Comparison of ENCODE assay signal across 1 cellular context in the genomic region with DNA sequence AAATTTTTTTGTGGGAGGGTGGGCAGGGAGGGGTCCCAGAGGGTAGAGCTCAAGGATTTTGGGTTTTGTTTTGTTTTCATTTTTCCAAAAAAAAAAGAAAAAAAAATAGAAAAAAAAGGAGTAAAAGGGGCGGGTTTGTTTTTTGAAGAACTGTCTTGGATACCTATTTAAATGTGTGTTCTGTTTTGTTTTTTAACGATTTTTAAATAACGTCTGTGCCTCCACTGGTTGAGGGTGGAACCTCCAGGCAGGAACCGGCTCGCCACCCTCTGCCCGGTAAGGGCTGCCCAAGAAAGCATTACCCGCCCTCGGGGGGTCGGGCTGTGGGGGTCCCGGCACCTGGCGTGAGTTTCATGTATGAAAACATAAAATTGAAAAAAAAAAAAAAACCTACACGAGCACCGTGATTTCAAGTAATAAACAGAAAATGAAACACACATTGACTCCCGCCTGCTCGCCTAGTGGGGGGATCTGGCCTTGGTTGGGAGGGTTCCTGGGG.
TF ChIP-seq lines count a peak whose summit lies in the region.

No MANE protein-coding gene starts in this region.

TF ChIP-seq in HEK293, 187 proteins besides CTCF, POLR2A, EP300 and RAD21 (continued from another document):
- no peak for TF ChIP-seq ZBTB11 (tag by site-specific recombination; conservative IDR thresholded peaks at IDR 0.05; ENCODE audit: low read depth)
- peak; percentile 92 for TF ChIP-seq GLIS1 (tag by site-specific recombination; IDR thresholded peaks at IDR 0.05)
- no peak for TF ChIP-seq KLF10 (tag by site-specific recombination; IDR thresholded peaks at IDR 0.05)
- TF ChIP-seq ZNF426 (tag by site-specific recombination; IDR thresholded peaks at IDR 0.05): no peak
- no peak for TF ChIP-seq ZNF785 (tag by site-specific recombination; IDR thresholded peaks at IDR 0.05)
- TF ChIP-seq, protein P1, sequence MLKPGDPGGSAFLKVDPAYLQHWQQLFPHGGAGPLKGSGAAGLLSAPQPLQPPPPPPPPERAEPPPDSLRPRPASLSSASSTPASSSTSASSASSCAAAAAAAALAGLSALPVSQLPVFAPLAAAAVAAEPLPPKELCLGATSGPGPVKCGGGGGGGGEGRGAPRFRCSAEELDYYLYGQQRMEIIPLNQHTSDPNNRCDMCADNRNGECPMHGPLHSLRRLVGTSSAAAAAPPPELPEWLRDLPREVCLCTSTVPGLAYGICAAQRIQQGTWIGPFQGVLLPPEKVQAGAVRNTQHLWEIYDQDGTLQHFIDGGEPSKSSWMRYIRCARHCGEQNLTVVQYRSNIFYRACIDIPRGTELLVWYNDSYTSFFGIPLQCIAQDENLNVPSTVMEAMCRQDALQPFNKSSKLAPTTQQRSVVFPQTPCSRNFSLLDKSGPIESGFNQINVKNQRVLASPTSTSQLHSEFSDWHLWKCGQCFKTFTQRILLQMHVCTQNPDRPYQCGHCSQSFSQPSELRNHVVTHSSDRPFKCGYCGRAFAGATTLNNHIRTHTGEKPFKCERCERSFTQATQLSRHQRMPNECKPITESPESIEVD (tag by site-specific recombination; IDR thresholded peaks at IDR 0.05): 0 out of 2 replicates have a peak, but pooled peaks have one; percentile 42
- TF ChIP-seq ZNF404 (tag by site-specific recombination; IDR thresholded peaks at IDR 0.05): no peak
- TF ChIP-seq ZXDB (tag by site-specific recombination; IDR thresholded peaks at IDR 0.05): no peak
- TF ChIP-seq REPIN1 (tag by site-specific recombination; IDR thresholded peaks at IDR 0.05; ENCODE audit: low read depth): no peak
- TF ChIP-seq INSM2 (tag by site-specific recombination; IDR thresholded peaks at IDR 0.05): no peak
- TF ChIP-seq ZNF449 (tag by site-specific recombination; IDR thresholded peaks at IDR 0.05): no peak
- TF ChIP-seq RBAK (tag by site-specific recombination; IDR thresholded peaks at IDR 0.05): no peak
- TF ChIP-seq PRDM10 (tag by site-specific recombination; IDR thresholded peaks at IDR 0.05): no peak
- TF ChIP-seq, protein P2, sequence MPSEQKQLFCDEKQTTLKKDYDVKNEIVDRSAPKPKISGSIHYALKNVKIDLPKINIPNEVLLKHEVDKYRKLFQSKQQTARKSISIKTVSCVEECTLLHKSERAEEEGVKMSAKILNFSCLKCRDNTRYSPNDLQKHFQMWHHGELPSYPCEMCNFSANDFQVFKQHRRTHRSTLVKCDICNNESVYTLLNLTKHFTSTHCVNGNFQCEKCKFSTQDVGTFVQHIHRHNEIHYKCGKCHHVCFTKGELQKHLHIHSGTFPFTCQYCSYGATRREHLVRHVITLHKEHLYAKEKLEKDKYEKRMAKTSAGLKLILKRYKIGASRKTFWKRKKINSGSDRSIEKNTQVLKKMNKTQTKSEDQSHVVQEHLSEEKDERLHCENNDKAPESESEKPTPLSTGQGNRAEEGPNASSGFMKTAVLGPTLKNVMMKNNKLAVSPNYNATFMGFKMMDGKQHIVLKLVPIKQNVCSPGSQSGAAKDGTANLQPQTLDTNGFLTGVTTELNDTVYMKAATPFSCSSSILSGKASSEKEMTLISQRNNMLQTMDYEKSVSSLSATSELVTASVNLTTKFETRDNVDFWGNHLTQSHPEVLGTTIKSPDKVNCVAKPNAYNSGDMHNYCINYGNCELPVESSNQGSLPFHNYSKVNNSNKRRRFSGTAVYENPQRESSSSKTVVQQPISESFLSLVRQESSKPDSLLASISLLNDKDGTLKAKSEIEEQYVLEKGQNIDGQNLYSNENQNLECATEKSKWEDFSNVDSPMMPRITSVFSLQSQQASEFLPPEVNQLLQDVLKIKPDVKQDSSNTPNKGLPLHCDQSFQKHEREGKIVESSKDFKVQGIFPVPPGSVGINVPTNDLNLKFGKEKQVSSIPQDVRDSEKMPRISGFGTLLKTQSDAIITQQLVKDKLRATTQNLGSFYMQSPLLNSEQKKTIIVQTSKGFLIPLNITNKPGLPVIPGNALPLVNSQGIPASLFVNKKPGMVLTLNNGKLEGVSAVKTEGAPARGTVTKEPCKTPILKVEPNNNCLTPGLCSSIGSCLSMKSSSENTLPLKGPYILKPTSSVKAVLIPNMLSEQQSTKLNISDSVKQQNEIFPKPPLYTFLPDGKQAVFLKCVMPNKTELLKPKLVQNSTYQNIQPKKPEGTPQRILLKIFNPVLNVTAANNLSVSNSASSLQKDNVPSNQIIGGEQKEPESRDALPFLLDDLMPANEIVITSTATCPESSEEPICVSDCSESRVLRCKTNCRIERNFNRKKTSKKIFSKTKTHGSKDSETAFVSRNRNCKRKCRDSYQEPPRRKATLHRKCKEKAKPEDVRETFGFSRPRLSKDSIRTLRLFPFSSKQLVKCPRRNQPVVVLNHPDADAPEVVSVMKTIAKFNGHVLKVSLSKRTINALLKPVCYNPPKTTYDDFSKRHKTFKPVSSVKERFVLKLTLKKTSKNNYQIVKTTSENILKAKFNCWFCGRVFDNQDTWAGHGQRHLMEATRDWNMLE (tag by site-specific recombination; conservative IDR thresholded peaks at IDR 0.05; ENCODE audit: low read depth): no peak
- no peak for TF ChIP-seq ZNF830 (tag by site-specific recombination; IDR thresholded peaks at IDR 0.05; ENCODE audit: low read depth)
- TF ChIP-seq, protein P3, sequence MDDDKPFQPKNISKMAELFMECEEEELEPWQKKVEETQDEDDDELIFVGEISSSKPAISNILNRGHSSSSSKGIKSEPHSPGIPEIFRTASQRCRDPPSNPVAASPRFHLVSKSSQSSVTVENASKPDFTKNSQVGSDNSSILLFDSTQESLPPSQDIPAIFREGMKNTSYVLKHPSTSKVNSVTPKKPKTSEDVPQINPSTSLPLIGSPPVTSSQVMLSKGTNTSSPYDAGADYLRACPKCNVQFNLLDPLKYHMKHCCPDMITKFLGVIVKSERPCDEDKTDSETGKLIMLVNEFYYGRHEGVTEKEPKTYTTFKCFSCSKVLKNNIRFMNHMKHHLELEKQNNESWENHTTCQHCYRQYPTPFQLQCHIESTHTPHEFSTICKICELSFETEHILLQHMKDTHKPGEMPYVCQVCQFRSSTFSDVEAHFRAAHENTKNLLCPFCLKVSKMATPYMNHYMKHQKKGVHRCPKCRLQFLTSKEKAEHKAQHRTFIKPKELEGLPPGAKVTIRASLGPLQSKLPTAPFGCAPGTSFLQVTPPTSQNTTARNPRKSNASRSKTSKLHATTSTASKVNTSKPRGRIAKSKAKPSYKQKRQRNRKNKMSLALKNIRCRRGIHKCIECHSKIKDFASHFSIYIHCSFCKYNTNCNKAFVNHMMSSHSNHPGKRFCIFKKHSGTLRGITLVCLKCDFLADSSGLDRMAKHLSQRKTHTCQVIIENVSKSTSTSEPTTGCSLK (tag by site-specific recombination; IDR thresholded peaks at IDR 0.05): no peak
- no peak for TF ChIP-seq SCRT2 (tag by site-specific recombination; IDR thresholded peaks at IDR 0.05)
- TF ChIP-seq ZNF248 (tag by site-specific recombination; IDR thresholded peaks at IDR 0.05): no peak
